Comparison of ENCODE assay signal across 1 cellular context in genomic region chr17:50184611-50185398, GRCh38.
TF ChIP-seq lines count a peak whose summit lies in the region.

No MANE protein-coding gene starts in this region.

TF ChIP-seq in GM12878, 131 proteins besides CTCF, POLR2A, EP300 and RAD21:
- TF ChIP-seq, protein P1, sequence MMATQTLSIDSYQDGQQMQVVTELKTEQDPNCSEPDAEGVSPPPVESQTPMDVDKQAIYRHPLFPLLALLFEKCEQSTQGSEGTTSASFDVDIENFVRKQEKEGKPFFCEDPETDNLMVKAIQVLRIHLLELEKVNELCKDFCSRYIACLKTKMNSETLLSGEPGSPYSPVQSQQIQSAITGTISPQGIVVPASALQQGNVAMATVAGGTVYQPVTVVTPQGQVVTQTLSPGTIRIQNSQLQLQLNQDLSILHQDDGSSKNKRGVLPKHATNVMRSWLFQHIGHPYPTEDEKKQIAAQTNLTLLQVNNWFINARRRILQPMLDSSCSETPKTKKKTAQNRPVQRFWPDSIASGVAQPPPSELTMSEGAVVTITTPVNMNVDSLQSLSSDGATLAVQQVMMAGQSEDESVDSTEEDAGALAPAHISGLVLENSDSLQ (IDR thresholded peaks at IDR 0.05), result no peak
- TF ChIP-seq MEF2B (IDR thresholded peaks at IDR 0.05; ENCODE audit: partially characterized antibody, poor library complexity, severe bottlenecking) (peak; percentile 25), IKZF2 (IDR thresholded peaks at IDR 0.05) (peak in 1 of 2 experiments; percentile 29; a peak in 1 of 4 replicates), IKZF1 (conservative IDR thresholded peaks at IDR 0.05) (peak; percentile 19; the same call in 1 of the 2 replicates), FOXM1 (IDR thresholded peaks at IDR 0.05; ENCODE audit: low read depth, low read length) (no peak), CEBPZ (IDR thresholded peaks at IDR 0.05; ENCODE audit: low read depth, low read length) (no peak), SIN3A (IDR thresholded peaks at IDR 0.05; ENCODE audit: low read depth, low read length) (no peak), RELB (IDR thresholded peaks at IDR 0.05; ENCODE audit: low read depth) (0 out of 2 replicates have a peak, but pooled peaks have one; percentile 13), ZNF384 (IDR thresholded peaks at IDR 0.05; ENCODE audit: borderline replicate concordance, low read depth, low read length) (peak; percentile 50; the same call in 1 of the 2 replicates), EGR1 (IDR thresholded peaks at IDR 0.05; ENCODE audit: borderline replicate concordance in 1 of 2, low read depth in 2 of 2, low read length in 2 of 2) (0 out of 3 replicates have a peak, but pooled peaks of 1 of the 2 experiments have one; percentile 3)
